ENCODE assay signal across 19 cellular contexts in genomic region chr15:48427479-48427878, GRCh38.
DNase-seq lines count a peak whose midpoint lies in the region; ATAC-seq and TF ChIP-seq lines count a peak whose summit lies in the region.
"Had no signal": no experiment of that assay in that cellular context is flagged by ENCODE, and none has a peak within 500 bp of the region (broad histone marks: within the 10 kb centered on the region; RNA-seq: fewer than 3 reads in every experiment).

No MANE protein-coding gene starts in this region.

- ATAC-seq in GM19452 (IDR thresholded peaks at IDR 0.05; ENCODE audit: unreplicated experiment) = no peak
- ATAC-seq in aorta (ENCODE audit: low FRiP score) = no peak

- DNase-seq in mammary epithelial cell = no peak
- DNase-seq in MCF 10A (ENCODE audit: unreplicated experiment) = no peak
- no peak for DNase-seq in esophagus muscularis mucosa (ENCODE audit: extremely low spot score)
- no peak for DNase-seq in nephron progenitor cell
- no peak for DNase-seq in DMS53 (lab: John Stamatoyannopoulos, UW)
- no peak for DNase-seq in Kasumi-1 (lab: John Stamatoyannopoulos, UW)
- DNase-seq in aorta = no peak
- DNase-seq: C1 segment of cervical spinal cord; DMS153; KG1; MG63; NCI-H1092 treated with DMSO at 0.1 percent for 48 hours; NCI-H187; NCI-H69; NK-92 treated with Interleukin-12 subunit alpha and Interleukin-12 subunit beta, amount 100 ng/mL, for 24 hours; SJCRH30 had no signal

- no peak overlapping the region for H3K4me3 ChIP-seq in mammary epithelial cell (replicated peaks in 1 of 3; ENCODE audit: insufficient read depth in 1 of 3, low read depth in 2 of 3, low read length in 3 of 3)
- H3K4me3 ChIP-seq in esophagus muscularis mucosa = no peak overlapping the region
- no peak overlapping the region for H3K4me3 ChIP-seq in aorta (ENCODE audit: low read length in 2 of 2)
- H3K4me3 ChIP-seq: MG63, SJCRH30 had no signal

- no peaks in the 10 kb centered on the region for H3K9me3 Mint-ChIP-seq in MCF 10A (ENCODE audit: unreplicated experiment)
- no peaks in the 10 kb centered on the region for H3K9me3 Mint-ChIP-seq in nephron progenitor cell

- no peaks in the 10 kb centered on the region for H3K27me3 Mint-ChIP-seq in MCF 10A (ENCODE audit: insufficient read depth, unreplicated experiment)
- no peaks in the 10 kb centered on the region for H3K27me3 Mint-ChIP-seq in nephron progenitor cell (ENCODE audit: low read depth, poor library complexity)

- H3K79me2 ChIP-seq in mammary epithelial cell (ENCODE audit: insufficient read depth, low read length) = no peaks in the 10 kb centered on the region

- H3K27ac Mint-ChIP-seq in MCF 10A (ENCODE audit: low read depth, unreplicated experiment) = no peak overlapping the region
- H3K27ac Mint-ChIP-seq in nephron progenitor cell = peak overlapping the region; percentile 49

- dilution Hi-C loops in mammary epithelial cell (cut with HindIII; ENCODE audit: low sequenced_read_pairs) = no loop called here

- H3K4me3 Mint-ChIP-seq in MCF 10A (ENCODE audit: unreplicated experiment) = no peak overlapping the region
- no peak overlapping the region for H3K4me3 Mint-ChIP-seq in nephron progenitor cell

- H2AFZ ChIP-seq in mammary epithelial cell (ENCODE audit: low read depth, low read length) = peak overlapping the region; percentile 57

- TF ChIP-seq CTCF in mammary epithelial cell (conservative IDR thresholded peaks at IDR 0.05 in 1 of 2, IDR thresholded peaks at IDR 0.05 in 1 of 2; ENCODE audit: extremely low read depth in 1 of 2, insufficient read depth in 1 of 2, low read depth in 1 of 2, low read length in 2 of 2) (no peak), MCF 10A (IDR thresholded peaks at IDR 0.05; ENCODE audit: unreplicated experiment) (no peak), esophagus muscularis mucosa (IDR thresholded peaks at IDR 0.05) (no peak), nephron progenitor cell (IDR thresholded peaks at IDR 0.05) (no peak)

- no TSS peak for BruUV-seq in mammary epithelial cell (replicated peaks; lab: Mats Ljungman, UMichigan)
- no TSS peak for BruUV-seq in MCF 10A (replicated peaks; lab: Mats Ljungman, UMichigan)

- no peak overlapping the region for H3K4me2 ChIP-seq in mammary epithelial cell (ENCODE audit: insufficient read depth, low read depth, low read length)

- no peak for TF ChIP-seq POLR2A in esophagus muscularis mucosa (IDR thresholded peaks at IDR 0.05; ENCODE audit: low read depth)

- CTCF ChIA-PET in mammary epithelial cell (lab: Charles Lee; ENCODE audit: low non-redundant PET) (no interaction called here), MCF 10A (lab: Yijun Ruan, JAX) (interaction anchor here (0.6 kb wide), 1 partner anchor 21 kb away, joined by 3 read pairs; no protein-coding TSS in a partner anchor)

- no peaks in the 10 kb centered on the region for H4K20me1 ChIP-seq in mammary epithelial cell (ENCODE audit: insufficient read depth, low read length)

- peaks cover 29% of the 10 kb centered on the region for H3K4me1 ChIP-seq in mammary epithelial cell (ENCODE audit: insufficient read depth, low read length)
- H3K4me1 ChIP-seq in esophagus muscularis mucosa = no peaks in the 10 kb centered on the region
- no peaks in the 10 kb centered on the region for H3K4me1 ChIP-seq in aorta (ENCODE audit: control insufficient read depth in 1 of 2, insufficient read depth in 2 of 2, low read length in 2 of 2)

- no peak overlapping the region for H3K9ac ChIP-seq in mammary epithelial cell (ENCODE audit: insufficient read depth, low read length)

- H3K27me3 ChIP-seq in mammary epithelial cell (ENCODE audit: insufficient read depth, low read length) = no peaks in the 10 kb centered on the region
- no peaks in the 10 kb centered on the region for H3K27me3 ChIP-seq in esophagus muscularis mucosa
- no peaks in the 10 kb centered on the region for H3K27me3 ChIP-seq in aorta (ENCODE audit: control insufficient read depth in 1 of 2, insufficient read depth in 2 of 2, low read length in 1 of 2)
- H3K27me3 ChIP-seq: MG63, SJCRH30 had no signal

- H3K27ac ChIP-seq in mammary epithelial cell (ENCODE audit: insufficient read depth, low read depth, low read length) = no peak overlapping the region
- peak overlapping the region in 3 of 4 donors; percentile 2 to 38 (median 17) for H3K27ac ChIP-seq in esophagus muscularis mucosa (replicated peaks in 1 of 4)
- no peak overlapping the region for H3K27ac ChIP-seq in aorta (ENCODE audit: low read depth in 1 of 2, low read length in 2 of 2)
- H3K27ac ChIP-seq: 22Rv1, RWPE1, SJCRH30 had no signal

- no peak for TF ChIP-seq EP300 in esophagus muscularis mucosa (IDR thresholded peaks at IDR 0.05)

- WGBS in mammary epithelial cell (ENCODE audit: low coverage, missing lambda C conversion rate) = 92% methylated on average over 6 of the region's 6 CpGs
- WGBS in esophagus muscularis mucosa = 85% methylated on average over 6 of the region's 6 CpGs
- 87 to 89% methylated on average over 6 of the region's 6 CpGs for WGBS in aorta, 2 donors

- intact Hi-C loops in mammary epithelial cell (cut with micrococcal nuclease) = no loop called here
- intact Hi-C loops in MCF 10A (cut with micrococcal nuclease) = no loop called here
- intact Hi-C loops in esophagus muscularis mucosa (cut with DNase I) = no loop called here
- intact Hi-C loops in aorta (cut with DNase I) = no loop called here

- H3K36me3 Mint-ChIP-seq in MCF 10A (ENCODE audit: insufficient read depth, unreplicated experiment) (peaks cover 23% of the 10 kb centered on the region), nephron progenitor cell (ENCODE audit: low read depth) (peaks cover 45% of the 10 kb centered on the region)

- H3K9me3 ChIP-seq in mammary epithelial cell (replicated peaks; ENCODE audit: insufficient read depth, low read length) (no peaks in the 10 kb centered on the region), esophagus muscularis mucosa (no peaks in the 10 kb centered on the region), aorta (ENCODE audit: control insufficient read depth, low read length) (no peaks in the 10 kb centered on the region)
- H3K9me3 ChIP-seq: MG63, SJCRH30 had no signal

- in situ Hi-C loops in mammary epithelial cell (cut with MboI; ENCODE audit: low sequenced_read_pairs in 2 of 2) = no loop called here

- H3K36me3 ChIP-seq in mammary epithelial cell (ENCODE audit: insufficient read depth, low read length) = no peaks in the 10 kb centered on the region
- H3K36me3 ChIP-seq in esophagus muscularis mucosa = peaks cover 57 to 98% (median 84%) of the 10 kb centered on the region in 4 donors
- H3K36me3 ChIP-seq in aorta (ENCODE audit: control insufficient read depth in 1 of 2, insufficient read depth in 2 of 2, low read length in 1 of 2) = peaks cover 11 to 12% of the 10 kb centered on the region in 2 donors

- POLR2A ChIA-PET in MCF 10A (lab: Yijun Ruan, JAX) = interaction anchor here (0.7 kb wide), 1 partner anchor 269 kb away, joined by 3 read pairs; no protein-coding TSS in a partner anchor

- H3K4me1 Mint-ChIP-seq in MCF 10A (ENCODE audit: insufficient read depth, unreplicated experiment) (peaks cover 13% of the 10 kb centered on the region), nephron progenitor cell (no peaks in the 10 kb centered on the region)

Comparison
In these comparisons a context has a peak if more than half of its experiments do, and no peak if none do; other contexts are left out.
1. H3K27ac ChIP-seq: peak in esophagus muscularis mucosa (3 of 4); none in mammary epithelial cell (single experiment) and aorta (0 of 2).